In genomic region chr22:44673406-44673805, GRCh38 we compare ENCODE assay signal across 22 cellular contexts. TPM values are rescaled to one million over a fixed set of nuclear protein-coding genes. Genes with fewer than 3 reads are reported as not detected.
DNase-seq lines count a peak whose midpoint lies in the region; ATAC-seq, FAIRE-seq and TF ChIP-seq lines count a peak whose summit lies in the region.
"Had no signal": no experiment of that assay in that cellular context is flagged by ENCODE, and none has a peak within 500 bp of the region (broad histone marks: within the 10 kb centered on the region; RNA-seq: fewer than 3 reads in every experiment).

No MANE protein-coding gene starts in this region.

- no peak overlapping the region for H3K4me3 Mint-ChIP-seq in CD8-positive, alpha-beta T cell
- H3K4me3 Mint-ChIP-seq: CD14-positive monocyte, HFFc6 had no signal

- H3K9me3 Mint-ChIP-seq in CD8-positive, alpha-beta T cell: no peaks in the 10 kb centered on the region
- H3K9me3 Mint-ChIP-seq: CD8-positive, alpha-beta memory T cell; HFFc6 had no signal

- CTCF ChIA-PET in CD8-positive, alpha-beta T cell (lab: Charles Lee): interaction anchor here (1.3 kb wide), 1 partner anchor 11 kb away, joined by 3 read pairs; no protein-coding TSS in a partner anchor

- H3K9me3 ChIP-seq in CD8-positive, alpha-beta T cell (ENCODE audit: low read length): no peaks in the 10 kb centered on the region
- H3K9me3 ChIP-seq in kidney (ENCODE audit: control insufficient read depth in 1 of 2, low read length in 2 of 2): no peaks in the 10 kb centered on the region
- H3K9me3 ChIP-seq: BLaER1 had no signal

- no peak for FAIRE-seq in kidney (lab: Jason Lieb, UNC)
- FAIRE-seq: GM12891, GM19239, H54 had no signal

- peak overlapping the region; percentile 5 for H3K27ac Mint-ChIP-seq in CD8-positive, alpha-beta T cell
- H3K27ac Mint-ChIP-seq: HFFc6 had no signal

- TF ChIP-seq CTCF in CD8-positive, alpha-beta T cell (IDR thresholded peaks at IDR 0.05): no peak
- no peak for TF ChIP-seq CTCF in kidney (IDR thresholded peaks at IDR 0.05; ENCODE audit: borderline replicate concordance, extremely low read depth, insufficient read depth)

- H3K27ac ChIP-seq in CD8-positive, alpha-beta T cell (ENCODE audit: low read depth, low read length): no peak overlapping the region
- H3K27ac ChIP-seq in kidney (ENCODE audit: low read depth in 2 of 2, low read length in 2 of 2): no peak overlapping the region
- H3K27ac ChIP-seq: BLaER1, GM23248, HL-60 had no signal

- intact Hi-C loops in left cardiac atrium (cut with DNase I) (no loop called here), cardiac septum (cut with DNase I) (no loop called here), kidney (cut with DNase I) (no loop called here)
- intact Hi-C loops in CD8-positive, alpha-beta T cell (cut with DNase I, micrococcal nuclease): no loop called here

- POLR2A ChIA-PET in CD8-positive, alpha-beta T cell (lab: Charles Lee): no interaction called here

- no peak overlapping the region for H3K9ac ChIP-seq in kidney (ENCODE audit: low read length in 2 of 2)
- H3K9ac ChIP-seq: BLaER1, GM23248 had no signal

- no peaks in the 10 kb centered on the region for H3K36me3 Mint-ChIP-seq in CD8-positive, alpha-beta T cell

- H3K36me3 ChIP-seq in CD8-positive, alpha-beta T cell (ENCODE audit: insufficient read depth, low read length): no peaks in the 10 kb centered on the region
- H3K36me3 ChIP-seq in kidney (ENCODE audit: control insufficient read depth in 1 of 2, insufficient read depth in 2 of 2, low read length in 2 of 2): no peaks in the 10 kb centered on the region
- H3K36me3 ChIP-seq: BLaER1 had no signal

- H3K27me3 Mint-ChIP-seq in CD8-positive, alpha-beta T cell (ENCODE audit: low read depth): no peaks in the 10 kb centered on the region
- H3K27me3 Mint-ChIP-seq: CD8-positive, alpha-beta memory T cell had no signal

- H3K4me1 Mint-ChIP-seq in CD8-positive, alpha-beta T cell (ENCODE audit: low read depth): peaks cover 59% of the 10 kb centered on the region

- DNase-seq in left cardiac atrium (peak; percentile 7), cardiac septum (ENCODE audit: low spot score) (no peak), kidney (peak; percentile 15), UCSD-AML1 (lab: John Stamatoyannopoulos, UW; ENCODE audit: unreplicated experiment) (no peak), DMS79 treated with DMSO at 0.1 percent for 48 hours (lab: John Stamatoyannopoulos, UW) (no peak), LoVo (ENCODE audit: low spot score) (no peak)
- no peak for DNase-seq in CD8-positive, alpha-beta T cell
- DNase-seq: 8988T; CD8-positive, alpha-beta memory T cell; COR-L47; DMS 273 treated with DMSO at 0.1 percent for 48 hours; DMS53; GM23248; HCEC 1CT; HFFc6; IMR-90 had no signal

- peaks cover 48% of the 10 kb centered on the region for H3K4me1 ChIP-seq in CD8-positive, alpha-beta T cell (ENCODE audit: insufficient read depth, low read length)
- peaks cover 0 to 7% of the 10 kb centered on the region in 2 donors for H3K4me1 ChIP-seq in kidney (ENCODE audit: control insufficient read depth in 1 of 2, insufficient read depth in 1 of 2, low read depth in 1 of 2, low read length in 2 of 2)

- no peaks in the 10 kb centered on the region for H3K27me3 ChIP-seq in CD8-positive, alpha-beta T cell (ENCODE audit: insufficient read depth, low read length)

- ATAC-seq in left cardiac atrium: no peak
- ATAC-seq in CD8-positive, alpha-beta T cell: no peak

- H3K4me3 ChIP-seq in CD8-positive, alpha-beta T cell (ENCODE audit: low read depth, low read length): no peak overlapping the region
- H3K4me3 ChIP-seq in kidney (ENCODE audit: low read length in 2 of 2): no peak overlapping the region
- H3K4me3 ChIP-seq: BLaER1, GM23248 had no signal

RNA-seq across cellular contexts. Expression of gene PRR5, which starts 28.6 kb away (rescaled TPM):
- total RNA-seq in left cardiac atrium: 10 to 100 TPM; 15.3 to 19.1 TPM
- 3.2 TPM for total RNA-seq in cardiac septum
- 10 to 100 TPM; 47.6 to 49.3 TPM for total RNA-seq in CD8-positive, alpha-beta T cell
- 24.0 TPM for total RNA-seq in kidney
- polyA plus RNA-seq in kidney (ENCODE audit: insufficient read depth, low read depth, low replicate concordance): 46.0 TPM

Comparison
In these comparisons a context has a peak if more than half of its experiments do, and no peak if none do; other contexts are left out.
1. DNase-seq: peak in left cardiac atrium (single experiment) and kidney (single experiment); none in cardiac septum (single experiment), CD8-positive, alpha-beta T cell (0 of 7), UCSD-AML1 (single experiment), DMS79 treated with DMSO at 0.1 percent for 48 hours (single experiment) and LoVo (single experiment).